ENCODE assay signal across 1 cellular context in genomic region chr20:17536944-17537444, GRCh38.
TF ChIP-seq lines count a peak whose summit lies in the region.

No MANE protein-coding gene starts in this region.

TF ChIP-seq in HepG2, 621 proteins besides CTCF, POLR2A, EP300 and RAD21 (continued from another document and continues in another):
- TF ChIP-seq PRDM15 (CRISPR knock-in tag; IDR thresholded peaks at IDR 0.05) (no peak), ZNF446 (CRISPR knock-in tag; IDR thresholded peaks at IDR 0.05) (no peak), SMARCC2 (IDR thresholded peaks at IDR 0.05) (no peak), RCOR2 (CRISPR knock-in tag; IDR thresholded peaks at IDR 0.05) (peak; percentile 51; the same call in 1 of the 2 replicates), BCL3 (CRISPR knock-in tag; IDR thresholded peaks at IDR 0.05) (no peak), ZMYM3 (CRISPR knock-in tag; IDR thresholded peaks at IDR 0.05) (no peak), ZFY (CRISPR knock-in tag; IDR thresholded peaks at IDR 0.05) (no peak; the same call in 1 of the 2 replicates), BHLHE40 (IDR thresholded peaks at IDR 0.05; ENCODE audit: low read length) (no peak), EED (CRISPR knock-in tag; IDR thresholded peaks at IDR 0.05) (no peak; the same call in 1 of the 2 replicates), SIX1 (CRISPR knock-in tag; IDR thresholded peaks at IDR 0.05; ENCODE audit: borderline replicate concordance) (no peak), PHF20 (CRISPR knock-in tag; IDR thresholded peaks at IDR 0.05) (no peak), MAF1 (CRISPR knock-in tag; IDR thresholded peaks at IDR 0.05; ENCODE audit: borderline replicate concordance) (no peak), TFDP1 (CRISPR knock-in tag; IDR thresholded peaks at IDR 0.05; ENCODE audit: borderline replicate concordance) (peak; percentile 78), HOXA7 (CRISPR knock-in tag; IDR thresholded peaks at IDR 0.05) (no peak), ZNF121 (CRISPR knock-in tag; IDR thresholded peaks at IDR 0.05) (no peak), MZF1 (CRISPR knock-in tag; IDR thresholded peaks at IDR 0.05; ENCODE audit: borderline replicate concordance) (0 out of 2 replicates have a peak, but pooled peaks have one; percentile 68), CHD4 (IDR thresholded peaks at IDR 0.05; ENCODE audit: borderline replicate concordance, low read length) (no peak), MEIS2 (CRISPR knock-in tag; IDR thresholded peaks at IDR 0.05) (no peak), ZNF329 (CRISPR knock-in tag; IDR thresholded peaks at IDR 0.05; ENCODE audit: low read depth) (no peak), IKZF4 (CRISPR knock-in tag; IDR thresholded peaks at IDR 0.05; ENCODE audit: borderline replicate concordance, low read depth, not compliant biosample characterization) (no peak), HES4 (CRISPR knock-in tag; IDR thresholded peaks at IDR 0.05; ENCODE audit: borderline replicate concordance) (no peak), MIXL1 (CRISPR knock-in tag; IDR thresholded peaks at IDR 0.05) (peak; percentile 83), ZNF235 (CRISPR knock-in tag; IDR thresholded peaks at IDR 0.05; ENCODE audit: borderline replicate concordance) (no peak), NFRKB (IDR thresholded peaks at IDR 0.05) (no peak), TEAD3 (CRISPR knock-in tag; optimal IDR thresholded peaks at IDR 0.05; ENCODE audit: borderline replicate concordance) (peak; percentile 98), MTF1 (CRISPR knock-in tag; IDR thresholded peaks at IDR 0.05) (no peak), KLF12 (CRISPR knock-in tag; IDR thresholded peaks at IDR 0.05; ENCODE audit: borderline replicate concordance) (no peak), BCL6 (CRISPR knock-in tag; IDR thresholded peaks at IDR 0.05) (peak; percentile 54), ADNP (CRISPR knock-in tag; IDR thresholded peaks at IDR 0.05) (no peak), RARG (CRISPR knock-in tag; IDR thresholded peaks at IDR 0.05; ENCODE audit: low read depth) (no peak), CHCHD3 (CRISPR knock-in tag; IDR thresholded peaks at IDR 0.05) (no peak), MBNL3 (CRISPR knock-in tag; conservative IDR thresholded peaks at IDR 0.05) (no peak), ZNF549 (CRISPR knock-in tag; IDR thresholded peaks at IDR 0.05) (no peak)
- TF ChIP-seq, protein P1, sequence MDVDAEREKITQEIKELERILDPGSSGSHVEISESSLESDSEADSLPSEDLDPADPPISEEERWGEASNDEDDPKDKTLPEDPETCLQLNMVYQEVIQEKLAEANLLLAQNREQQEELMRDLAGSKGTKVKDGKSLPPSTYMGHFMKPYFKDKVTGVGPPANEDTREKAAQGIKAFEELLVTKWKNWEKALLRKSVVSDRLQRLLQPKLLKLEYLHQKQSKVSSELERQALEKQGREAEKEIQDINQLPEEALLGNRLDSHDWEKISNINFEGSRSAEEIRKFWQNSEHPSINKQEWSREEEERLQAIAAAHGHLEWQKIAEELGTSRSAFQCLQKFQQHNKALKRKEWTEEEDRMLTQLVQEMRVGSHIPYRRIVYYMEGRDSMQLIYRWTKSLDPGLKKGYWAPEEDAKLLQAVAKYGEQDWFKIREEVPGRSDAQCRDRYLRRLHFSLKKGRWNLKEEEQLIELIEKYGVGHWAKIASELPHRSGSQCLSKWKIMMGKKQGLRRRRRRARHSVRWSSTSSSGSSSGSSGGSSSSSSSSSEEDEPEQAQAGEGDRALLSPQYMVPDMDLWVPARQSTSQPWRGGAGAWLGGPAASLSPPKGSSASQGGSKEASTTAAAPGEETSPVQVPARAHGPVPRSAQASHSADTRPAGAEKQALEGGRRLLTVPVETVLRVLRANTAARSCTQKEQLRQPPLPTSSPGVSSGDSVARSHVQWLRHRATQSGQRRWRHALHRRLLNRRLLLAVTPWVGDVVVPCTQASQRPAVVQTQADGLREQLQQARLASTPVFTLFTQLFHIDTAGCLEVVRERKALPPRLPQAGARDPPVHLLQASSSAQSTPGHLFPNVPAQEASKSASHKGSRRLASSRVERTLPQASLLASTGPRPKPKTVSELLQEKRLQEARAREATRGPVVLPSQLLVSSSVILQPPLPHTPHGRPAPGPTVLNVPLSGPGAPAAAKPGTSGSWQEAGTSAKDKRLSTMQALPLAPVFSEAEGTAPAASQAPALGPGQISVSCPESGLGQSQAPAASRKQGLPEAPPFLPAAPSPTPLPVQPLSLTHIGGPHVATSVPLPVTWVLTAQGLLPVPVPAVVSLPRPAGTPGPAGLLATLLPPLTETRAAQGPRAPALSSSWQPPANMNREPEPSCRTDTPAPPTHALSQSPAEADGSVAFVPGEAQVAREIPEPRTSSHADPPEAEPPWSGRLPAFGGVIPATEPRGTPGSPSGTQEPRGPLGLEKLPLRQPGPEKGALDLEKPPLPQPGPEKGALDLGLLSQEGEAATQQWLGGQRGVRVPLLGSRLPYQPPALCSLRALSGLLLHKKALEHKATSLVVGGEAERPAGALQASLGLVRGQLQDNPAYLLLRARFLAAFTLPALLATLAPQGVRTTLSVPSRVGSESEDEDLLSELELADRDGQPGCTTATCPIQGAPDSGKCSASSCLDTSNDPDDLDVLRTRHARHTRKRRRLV (CRISPR knock-in tag; IDR thresholded peaks at IDR 0.05): no peak
- TF ChIP-seq, protein P2, sequence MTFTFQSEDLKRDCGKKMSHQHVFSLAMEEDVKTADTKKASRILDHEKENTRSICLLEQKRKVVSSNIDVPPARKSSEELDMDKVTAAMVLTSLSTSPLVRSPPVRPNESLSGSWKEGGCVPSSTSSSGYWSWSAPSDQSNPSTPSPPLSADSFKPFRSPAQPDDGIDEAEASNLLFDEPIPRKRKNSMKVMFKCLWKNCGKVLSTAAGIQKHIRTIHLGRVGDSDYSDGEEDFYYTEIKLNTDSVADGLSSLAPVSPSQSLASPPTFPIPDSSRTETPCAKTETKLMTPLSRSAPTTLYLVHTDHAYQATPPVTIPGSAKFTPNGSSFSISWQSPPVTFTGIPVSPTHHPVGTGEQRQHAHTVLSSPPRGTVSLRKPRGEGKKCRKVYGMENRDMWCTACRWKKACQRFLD (CRISPR knock-in tag; IDR thresholded peaks at IDR 0.05; ENCODE audit: borderline replicate concordance): no peak
- TF ChIP-seq, protein P3, sequence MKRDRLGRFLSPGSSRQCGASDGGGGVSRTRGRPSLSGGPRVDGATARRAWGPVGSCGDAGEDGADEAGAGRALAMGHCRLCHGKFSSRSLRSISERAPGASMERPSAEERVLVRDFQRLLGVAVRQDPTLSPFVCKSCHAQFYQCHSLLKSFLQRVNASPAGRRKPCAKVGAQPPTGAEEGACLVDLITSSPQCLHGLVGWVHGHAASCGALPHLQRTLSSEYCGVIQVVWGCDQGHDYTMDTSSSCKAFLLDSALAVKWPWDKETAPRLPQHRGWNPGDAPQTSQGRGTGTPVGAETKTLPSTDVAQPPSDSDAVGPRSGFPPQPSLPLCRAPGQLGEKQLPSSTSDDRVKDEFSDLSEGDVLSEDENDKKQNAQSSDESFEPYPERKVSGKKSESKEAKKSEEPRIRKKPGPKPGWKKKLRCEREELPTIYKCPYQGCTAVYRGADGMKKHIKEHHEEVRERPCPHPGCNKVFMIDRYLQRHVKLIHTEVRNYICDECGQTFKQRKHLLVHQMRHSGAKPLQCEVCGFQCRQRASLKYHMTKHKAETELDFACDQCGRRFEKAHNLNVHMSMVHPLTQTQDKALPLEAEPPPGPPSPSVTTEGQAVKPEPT (CRISPR knock-in tag; IDR thresholded peaks at IDR 0.05; ENCODE audit: low read depth): no peak
- TF ChIP-seq, protein P4, sequence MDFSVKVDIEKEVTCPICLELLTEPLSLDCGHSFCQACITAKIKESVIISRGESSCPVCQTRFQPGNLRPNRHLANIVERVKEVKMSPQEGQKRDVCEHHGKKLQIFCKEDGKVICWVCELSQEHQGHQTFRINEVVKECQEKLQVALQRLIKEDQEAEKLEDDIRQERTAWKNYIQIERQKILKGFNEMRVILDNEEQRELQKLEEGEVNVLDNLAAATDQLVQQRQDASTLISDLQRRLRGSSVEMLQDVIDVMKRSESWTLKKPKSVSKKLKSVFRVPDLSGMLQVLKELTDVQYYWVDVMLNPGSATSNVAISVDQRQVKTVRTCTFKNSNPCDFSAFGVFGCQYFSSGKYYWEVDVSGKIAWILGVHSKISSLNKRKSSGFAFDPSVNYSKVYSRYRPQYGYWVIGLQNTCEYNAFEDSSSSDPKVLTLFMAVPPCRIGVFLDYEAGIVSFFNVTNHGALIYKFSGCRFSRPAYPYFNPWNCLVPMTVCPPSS (IDR thresholded peaks at IDR 0.05): no peak
- TF ChIP-seq, protein P5, sequence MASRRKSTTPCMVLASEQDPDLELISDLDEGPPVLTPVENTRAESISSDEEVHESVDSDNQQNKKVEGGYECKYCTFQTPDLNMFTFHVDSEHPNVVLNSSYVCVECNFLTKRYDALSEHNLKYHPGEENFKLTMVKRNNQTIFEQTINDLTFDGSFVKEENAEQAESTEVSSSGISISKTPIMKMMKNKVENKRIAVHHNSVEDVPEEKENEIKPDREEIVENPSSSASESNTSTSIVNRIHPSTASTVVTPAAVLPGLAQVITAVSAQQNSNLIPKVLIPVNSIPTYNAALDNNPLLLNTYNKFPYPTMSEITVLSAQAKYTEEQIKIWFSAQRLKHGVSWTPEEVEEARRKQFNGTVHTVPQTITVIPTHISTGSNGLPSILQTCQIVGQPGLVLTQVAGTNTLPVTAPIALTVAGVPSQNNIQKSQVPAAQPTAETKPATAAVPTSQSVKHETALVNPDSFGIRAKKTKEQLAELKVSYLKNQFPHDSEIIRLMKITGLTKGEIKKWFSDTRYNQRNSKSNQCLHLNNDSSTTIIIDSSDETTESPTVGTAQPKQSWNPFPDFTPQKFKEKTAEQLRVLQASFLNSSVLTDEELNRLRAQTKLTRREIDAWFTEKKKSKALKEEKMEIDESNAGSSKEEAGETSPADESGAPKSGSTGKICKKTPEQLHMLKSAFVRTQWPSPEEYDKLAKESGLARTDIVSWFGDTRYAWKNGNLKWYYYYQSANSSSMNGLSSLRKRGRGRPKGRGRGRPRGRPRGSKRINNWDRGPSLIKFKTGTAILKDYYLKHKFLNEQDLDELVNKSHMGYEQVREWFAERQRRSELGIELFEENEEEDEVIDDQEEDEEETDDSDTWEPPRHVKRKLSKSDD (CRISPR knock-in tag; IDR thresholded peaks at IDR 0.05; ENCODE audit: low read depth): no peak
